Comparison of ENCODE assay signal across 8 cellular contexts in the genomic region with DNA sequence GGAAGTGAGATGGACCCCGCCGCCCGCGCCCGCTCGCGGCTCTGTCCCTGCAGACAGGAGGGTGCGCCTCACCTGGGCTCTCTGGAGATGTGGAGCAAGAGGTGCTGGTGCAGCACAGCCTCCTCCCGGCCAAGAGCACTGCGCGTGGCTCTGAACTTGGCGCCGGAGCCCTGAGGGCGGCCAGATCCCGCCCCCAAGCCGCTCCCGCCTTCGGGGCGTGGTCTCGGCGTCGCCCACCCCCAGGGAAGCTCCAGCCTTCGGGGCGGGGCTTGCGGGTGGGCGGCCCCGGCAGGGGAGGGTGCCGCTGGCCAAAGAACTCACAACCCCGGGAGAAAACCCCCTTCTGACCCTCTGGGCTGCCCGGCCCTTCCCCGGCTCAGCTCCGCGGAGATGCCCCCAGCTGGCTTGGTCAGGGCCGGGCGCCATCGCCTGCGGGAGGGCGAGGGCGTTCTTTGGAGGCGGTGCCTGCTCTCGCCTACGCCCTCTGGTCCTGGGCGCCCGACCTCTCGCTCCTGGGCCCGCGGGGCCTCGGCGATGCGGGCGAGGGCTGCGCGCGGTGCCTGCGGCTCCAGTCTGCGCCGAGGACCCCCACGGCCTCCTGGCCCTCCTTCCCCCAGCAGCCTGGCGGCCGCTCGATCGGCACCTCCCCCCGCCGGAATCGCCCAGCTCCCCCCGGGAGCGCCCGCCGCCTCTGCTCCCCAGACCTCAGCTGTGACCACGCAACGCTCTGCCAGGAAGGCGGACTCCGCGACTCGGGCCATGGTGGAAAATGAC. TPM values are rescaled to one million over a fixed set of nuclear protein-coding genes. Genes with fewer than 3 reads are reported as not detected.
DNase-seq lines count a peak whose midpoint lies in the region; ATAC-seq and TF ChIP-seq lines count a peak whose summit lies in the region.

A gene with protein sequence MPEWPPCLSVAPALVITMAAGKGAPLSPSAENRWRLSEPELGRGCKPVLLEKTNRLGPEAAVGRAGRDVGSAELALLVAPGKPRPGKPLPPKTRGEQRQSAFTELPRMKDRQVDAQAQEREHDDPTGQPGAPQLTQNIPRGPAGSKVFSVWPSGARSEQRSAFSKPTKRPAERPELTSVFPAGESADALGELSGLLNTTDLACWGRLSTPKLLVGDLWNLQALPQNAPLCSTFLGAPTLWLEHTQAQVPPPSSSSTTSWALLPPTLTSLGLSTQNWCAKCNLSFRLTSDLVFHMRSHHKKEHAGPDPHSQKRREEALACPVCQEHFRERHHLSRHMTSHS (minus strand): TSS at position 146 of the 774 bp plus-strand sequence. CDS start 15,464 bp downstream, outside the sequence.

- POLR2A ChIA-PET in WTC11 (lab: Charles Lee): interaction anchor here (0.7 to 1.5 kb wide), 5 partner anchors 13 to 22 kb away, joined by 3 to 7 read pairs (median 5); no protein-coding TSS in a partner anchor

- peaks cover 26% of the 10 kb centered on the region for H3K9me3 Mint-ChIP-seq in WTC11

- H3K27ac ChIP-seq in caudate nucleus (ENCODE audit: low read depth, low read length): peak within 1 kb of the TSS; percentile 81

- H3K27me3 Mint-ChIP-seq in WTC11 (ENCODE audit: low read depth): peaks cover 15% of the 10 kb centered on the region

- no peak for TF ChIP-seq CTCF in WTC11 (IDR thresholded peaks at IDR 0.05)

- peak within 1 kb of the TSS; percentile 89 for H3K4me3 Mint-ChIP-seq in WTC11

- CTCF ChIA-PET in WTC11 (lab: Charles Lee): interaction anchor here (0.7 to 2.3 kb wide), 9 partner anchors 18 to 360 kb away, joined by 3 to 17 read pairs (median 5); no protein-coding TSS in a partner anchor

- H3K27ac Mint-ChIP-seq in WTC11: peak within 1 kb of the TSS; percentile 82

- peak; percentile 45 for DNase-seq in NCI-H2029 (lab: John Stamatoyannopoulos, UW)
- no peak for DNase-seq in NCI-H2029 treated with DMSO at 0.1 percent for 48 hours (lab: John Stamatoyannopoulos, UW)
- DNase-seq in NCI-H2171 (lab: John Stamatoyannopoulos, UW): peak; percentile 65
- DNase-seq in WTC11 (ENCODE audit: low spot score): peak; percentile 83
- peak in 60 of 61 donors; percentile 45 to 94 (median 84) for DNase-seq in caudate nucleus (lab: John Stamatoyannopoulos, UW)
- DNase-seq in iris pigment epithelial cell (ENCODE audit: low read depth): peak; percentile 74
- peak; percentile 49 for DNase-seq in smooth muscle cell of the brain vasculature (ENCODE audit: low read depth, low spot score)

- peaks cover 21% of the 10 kb centered on the region for H3K36me3 Mint-ChIP-seq in WTC11

- H3K4me1 Mint-ChIP-seq in WTC11: peaks cover 32% of the 10 kb centered on the region

- ATAC-seq in HG03045 (IDR thresholded peaks at IDR 0.05; ENCODE audit: unreplicated experiment) (peak; percentile 93), WTC11 (peak; percentile 89)

TF ChIP-seq in WTC11, 78 proteins besides CTCF, POLR2A, EP300 and RAD21:
- peak; percentile 45; the same call in 1 of the 2 replicates for TF ChIP-seq FOXK1 (CRISPR knock-in tag; IDR thresholded peaks at IDR 0.05)
- TF ChIP-seq, protein P1, sequence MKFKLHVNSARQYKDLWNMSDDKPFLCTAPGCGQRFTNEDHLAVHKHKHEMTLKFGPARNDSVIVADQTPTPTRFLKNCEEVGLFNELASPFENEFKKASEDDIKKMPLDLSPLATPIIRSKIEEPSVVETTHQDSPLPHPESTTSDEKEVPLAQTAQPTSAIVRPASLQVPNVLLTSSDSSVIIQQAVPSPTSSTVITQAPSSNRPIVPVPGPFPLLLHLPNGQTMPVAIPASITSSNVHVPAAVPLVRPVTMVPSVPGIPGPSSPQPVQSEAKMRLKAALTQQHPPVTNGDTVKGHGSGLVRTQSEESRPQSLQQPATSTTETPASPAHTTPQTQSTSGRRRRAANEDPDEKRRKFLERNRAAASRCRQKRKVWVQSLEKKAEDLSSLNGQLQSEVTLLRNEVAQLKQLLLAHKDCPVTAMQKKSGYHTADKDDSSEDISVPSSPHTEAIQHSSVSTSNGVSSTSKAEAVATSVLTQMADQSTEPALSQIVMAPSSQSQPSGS (CRISPR knock-in tag; IDR thresholded peaks at IDR 0.05; ENCODE audit: borderline replicate concordance, low read depth): no peak
- TF ChIP-seq SMAD3 (CRISPR knock-in tag; IDR thresholded peaks at IDR 0.05; ENCODE audit: borderline replicate concordance): peak; percentile 60; the same call in 1 of the 2 replicates
- TF ChIP-seq, protein P2, sequence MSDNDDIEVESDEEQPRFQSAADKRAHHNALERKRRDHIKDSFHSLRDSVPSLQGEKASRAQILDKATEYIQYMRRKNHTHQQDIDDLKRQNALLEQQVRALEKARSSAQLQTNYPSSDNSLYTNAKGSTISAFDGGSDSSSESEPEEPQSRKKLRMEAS (CRISPR knock-in tag; IDR thresholded peaks at IDR 0.05): peak; percentile 75; the same call in 1 of the 2 replicates
- 0 out of 2 replicates have a peak, but pooled peaks have one; percentile 52 for TF ChIP-seq TP53 (CRISPR knock-in tag; IDR thresholded peaks at IDR 0.05)
- TF ChIP-seq, protein P3, sequence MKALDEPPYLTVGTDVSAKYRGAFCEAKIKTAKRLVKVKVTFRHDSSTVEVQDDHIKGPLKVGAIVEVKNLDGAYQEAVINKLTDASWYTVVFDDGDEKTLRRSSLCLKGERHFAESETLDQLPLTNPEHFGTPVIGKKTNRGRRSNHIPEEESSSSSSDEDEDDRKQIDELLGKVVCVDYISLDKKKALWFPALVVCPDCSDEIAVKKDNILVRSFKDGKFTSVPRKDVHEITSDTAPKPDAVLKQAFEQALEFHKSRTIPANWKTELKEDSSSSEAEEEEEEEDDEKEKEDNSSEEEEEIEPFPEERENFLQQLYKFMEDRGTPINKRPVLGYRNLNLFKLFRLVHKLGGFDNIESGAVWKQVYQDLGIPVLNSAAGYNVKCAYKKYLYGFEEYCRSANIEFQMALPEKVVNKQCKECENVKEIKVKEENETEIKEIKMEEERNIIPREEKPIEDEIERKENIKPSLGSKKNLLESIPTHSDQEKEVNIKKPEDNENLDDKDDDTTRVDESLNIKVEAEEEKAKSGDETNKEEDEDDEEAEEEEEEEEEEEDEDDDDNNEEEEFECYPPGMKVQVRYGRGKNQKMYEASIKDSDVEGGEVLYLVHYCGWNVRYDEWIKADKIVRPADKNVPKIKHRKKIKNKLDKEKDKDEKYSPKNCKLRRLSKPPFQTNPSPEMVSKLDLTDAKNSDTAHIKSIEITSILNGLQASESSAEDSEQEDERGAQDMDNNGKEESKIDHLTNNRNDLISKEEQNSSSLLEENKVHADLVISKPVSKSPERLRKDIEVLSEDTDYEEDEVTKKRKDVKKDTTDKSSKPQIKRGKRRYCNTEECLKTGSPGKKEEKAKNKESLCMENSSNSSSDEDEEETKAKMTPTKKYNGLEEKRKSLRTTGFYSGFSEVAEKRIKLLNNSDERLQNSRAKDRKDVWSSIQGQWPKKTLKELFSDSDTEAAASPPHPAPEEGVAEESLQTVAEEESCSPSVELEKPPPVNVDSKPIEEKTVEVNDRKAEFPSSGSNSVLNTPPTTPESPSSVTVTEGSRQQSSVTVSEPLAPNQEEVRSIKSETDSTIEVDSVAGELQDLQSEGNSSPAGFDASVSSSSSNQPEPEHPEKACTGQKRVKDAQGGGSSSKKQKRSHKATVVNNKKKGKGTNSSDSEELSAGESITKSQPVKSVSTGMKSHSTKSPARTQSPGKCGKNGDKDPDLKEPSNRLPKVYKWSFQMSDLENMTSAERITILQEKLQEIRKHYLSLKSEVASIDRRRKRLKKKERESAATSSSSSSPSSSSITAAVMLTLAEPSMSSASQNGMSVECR (CRISPR knock-in tag; IDR thresholded peaks at IDR 0.05; ENCODE audit: borderline replicate concordance): peak; percentile 39; the same call in 1 of the 2 replicates
- TF ChIP-seq, protein P4, sequence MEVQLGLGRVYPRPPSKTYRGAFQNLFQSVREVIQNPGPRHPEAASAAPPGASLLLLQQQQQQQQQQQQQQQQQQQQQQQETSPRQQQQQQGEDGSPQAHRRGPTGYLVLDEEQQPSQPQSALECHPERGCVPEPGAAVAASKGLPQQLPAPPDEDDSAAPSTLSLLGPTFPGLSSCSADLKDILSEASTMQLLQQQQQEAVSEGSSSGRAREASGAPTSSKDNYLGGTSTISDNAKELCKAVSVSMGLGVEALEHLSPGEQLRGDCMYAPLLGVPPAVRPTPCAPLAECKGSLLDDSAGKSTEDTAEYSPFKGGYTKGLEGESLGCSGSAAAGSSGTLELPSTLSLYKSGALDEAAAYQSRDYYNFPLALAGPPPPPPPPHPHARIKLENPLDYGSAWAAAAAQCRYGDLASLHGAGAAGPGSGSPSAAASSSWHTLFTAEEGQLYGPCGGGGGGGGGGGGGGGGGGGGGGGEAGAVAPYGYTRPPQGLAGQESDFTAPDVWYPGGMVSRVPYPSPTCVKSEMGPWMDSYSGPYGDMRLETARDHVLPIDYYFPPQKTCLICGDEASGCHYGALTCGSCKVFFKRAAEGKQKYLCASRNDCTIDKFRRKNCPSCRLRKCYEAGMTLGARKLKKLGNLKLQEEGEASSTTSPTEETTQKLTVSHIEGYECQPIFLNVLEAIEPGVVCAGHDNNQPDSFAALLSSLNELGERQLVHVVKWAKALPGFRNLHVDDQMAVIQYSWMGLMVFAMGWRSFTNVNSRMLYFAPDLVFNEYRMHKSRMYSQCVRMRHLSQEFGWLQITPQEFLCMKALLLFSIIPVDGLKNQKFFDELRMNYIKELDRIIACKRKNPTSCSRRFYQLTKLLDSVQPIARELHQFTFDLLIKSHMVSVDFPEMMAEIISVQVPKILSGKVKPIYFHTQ (CRISPR knock-in tag; IDR thresholded peaks at IDR 0.05): no peak
- TF ChIP-seq SP1 (CRISPR knock-in tag; conservative IDR thresholded peaks at IDR 0.05): peak; percentile 89
- 0 out of 2 replicates have a peak, but pooled peaks have one; percentile 15 for TF ChIP-seq ZNF423 (CRISPR knock-in tag; IDR thresholded peaks at IDR 0.05)
- TF ChIP-seq, protein P5, sequence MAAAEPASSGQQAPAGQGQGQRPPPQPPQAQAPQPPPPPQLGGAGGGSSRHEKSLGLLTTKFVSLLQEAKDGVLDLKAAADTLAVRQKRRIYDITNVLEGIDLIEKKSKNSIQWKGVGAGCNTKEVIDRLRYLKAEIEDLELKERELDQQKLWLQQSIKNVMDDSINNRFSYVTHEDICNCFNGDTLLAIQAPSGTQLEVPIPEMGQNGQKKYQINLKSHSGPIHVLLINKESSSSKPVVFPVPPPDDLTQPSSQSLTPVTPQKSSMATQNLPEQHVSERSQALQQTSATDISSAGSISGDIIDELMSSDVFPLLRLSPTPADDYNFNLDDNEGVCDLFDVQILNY (CRISPR knock-in tag; IDR thresholded peaks at IDR 0.05): peak; percentile 60
- TF ChIP-seq ZNF263 (CRISPR knock-in tag; IDR thresholded peaks at IDR 0.05; ENCODE audit: low read depth): no peak
- no peak for TF ChIP-seq GABPB1 (CRISPR knock-in tag; IDR thresholded peaks at IDR 0.05)

RNA-seq across cellular contexts. Expression of the gene that starts here (rescaled TPM):
- 7.1 to 8.7 TPM (median 8.0 TPM) in 3 replicates for total RNA-seq in WTC11 (2021)
